Comparison of ENCODE assay signal across 12 cellular contexts in the genomic region with DNA sequence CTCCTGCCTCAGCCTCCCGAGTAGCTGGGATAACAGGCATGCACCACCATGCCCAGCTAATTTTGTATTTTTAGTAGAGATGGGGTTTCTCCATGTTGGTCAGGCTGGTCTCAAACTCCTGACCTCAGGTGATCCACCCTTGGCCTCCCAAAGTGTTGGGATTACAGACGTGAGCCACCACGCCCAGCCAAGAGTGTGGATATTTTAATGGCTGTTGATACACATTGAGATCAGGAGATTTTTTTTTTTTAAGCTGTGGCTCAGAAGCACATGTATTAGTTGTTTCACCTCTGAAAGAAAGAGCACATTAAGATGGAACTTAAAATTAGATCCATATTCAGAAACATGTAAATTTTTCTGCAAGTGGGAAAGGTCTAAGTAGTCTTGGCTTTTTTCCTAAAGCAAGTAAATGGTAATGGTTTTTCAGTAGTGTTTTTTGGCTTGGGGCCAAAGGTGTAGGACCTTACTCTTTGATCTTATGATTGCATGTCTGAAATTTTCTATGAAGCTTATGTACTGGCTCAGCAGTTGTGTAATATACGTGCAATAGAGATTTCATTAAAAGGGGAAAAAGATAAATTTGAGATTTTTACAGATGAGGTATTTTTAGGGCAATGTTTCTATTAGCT. TPM values are rescaled to one million over a fixed set of nuclear protein-coding genes. Genes with fewer than 3 reads are reported as not detected.
DNase-seq lines count a peak whose midpoint lies in the region; ATAC-seq and TF ChIP-seq lines count a peak whose summit lies in the region.
"Had no signal": no experiment of that assay in that cellular context is flagged by ENCODE, and none has a peak within 500 bp of the region (broad histone marks: within the 10 kb centered on the region; RNA-seq: fewer than 3 reads in every experiment).

No MANE protein-coding gene starts in this region.

- DNase-seq in A673 (ENCODE audit: low spot score) (peak; percentile 29), PC-9 (no peak), fibroblast of mammary gland (ENCODE audit: low read depth) (peak; percentile 41), dorsolateral prefrontal cortex (no peak)
- peak; percentile 47 for DNase-seq in Jurkat, Clone E6-1 (ENCODE audit: low read depth, low spot score)
- DNase-seq in central memory CD4-positive, alpha-beta T cell, result no peak
- DNase-seq: activated T-cell treated with anti-CD3 and anti-CD28 coated beads for 4 hours, NCI-H1048, transverse colon had no signal

- H3K9me2 ChIP-seq in PC-9 (ENCODE audit: insufficient read depth), result no peaks in the 10 kb centered on the region

- H3K4me1 ChIP-seq in A673 (ENCODE audit: insufficient read depth, low read length, poor library complexity, severe bottlenecking), result peaks cover 13% of the 10 kb centered on the region
- no peaks in the 10 kb centered on the region for H3K4me1 ChIP-seq in PC-9 (replicated peaks; ENCODE audit: insufficient read depth)

- ATAC-seq in GM18498 (IDR thresholded peaks at IDR 0.05; ENCODE audit: unreplicated experiment) (no peak), GM21723 (IDR thresholded peaks at IDR 0.05; ENCODE audit: unreplicated experiment) (no peak)

- no peak overlapping the region for H3K27ac ChIP-seq in A673 (ENCODE audit: low read depth, low read length, poor library complexity, severe bottlenecking)
- no peak overlapping the region for H3K27ac ChIP-seq in PC-9
- H3K27ac ChIP-seq in dorsolateral prefrontal cortex, result no peak overlapping the region
- H3K27ac ChIP-seq: parathyroid adenoma, transverse colon had no signal

- peaks cover 80% of the 10 kb centered on the region for H4K20me1 ChIP-seq in PC-9 (ENCODE audit: insufficient read depth)

- no peak overlapping the region for H3K4me2 ChIP-seq in PC-9

- H3K9me3 ChIP-seq in A673 (ENCODE audit: low read depth, low read length, poor library complexity, severe bottlenecking) (no peaks in the 10 kb centered on the region), PC-9 (ENCODE audit: insufficient read depth, low read depth) (no peaks in the 10 kb centered on the region)
- H3K9me3 ChIP-seq: transverse colon had no signal

- H3K4me3 ChIP-seq in A673 (ENCODE audit: low read depth, low read length, poor library complexity, severe bottlenecking), result no peak overlapping the region
- H3K4me3 ChIP-seq in Jurkat, Clone E6-1 (ENCODE audit: low read length), result no peak overlapping the region
- no peak overlapping the region for H3K4me3 ChIP-seq in PC-9
- no peak overlapping the region for H3K4me3 ChIP-seq in fibroblast of mammary gland (ENCODE audit: control insufficient read depth, low read depth, low read length)
- H3K4me3 ChIP-seq in dorsolateral prefrontal cortex, result no peak overlapping the region
- H3K4me3 ChIP-seq: transverse colon had no signal

- intact Hi-C loops in A673 (cut with micrococcal nuclease; ENCODE audit: unreplicated experiment) (no loop called here), PC-9 (cut with micrococcal nuclease; ENCODE audit: unreplicated experiment) (no loop called here), dorsolateral prefrontal cortex (cut with DNase I) (no loop called here)

- TF ChIP-seq CTCF in A673 (conservative IDR thresholded peaks at IDR 0.05; ENCODE audit: low read depth, low read length), result no peak
- TF ChIP-seq CTCF in PC-9 (conservative IDR thresholded peaks at IDR 0.05), result no peak
- TF ChIP-seq CTCF in fibroblast of mammary gland (conservative IDR thresholded peaks at IDR 0.05; ENCODE audit: control insufficient read depth, insufficient read depth, low read depth, low read length), result no peak
- no peak for TF ChIP-seq CTCF in dorsolateral prefrontal cortex (IDR thresholded peaks at IDR 0.05 in 54 of 56, conservative IDR thresholded peaks at IDR 0.05 in 2 of 56; ENCODE audit: low read depth in 1 of 56, partially characterized antibody in 56 of 56)

- H3K36me3 ChIP-seq in A673 (ENCODE audit: insufficient read depth, low read length, poor library complexity, severe bottlenecking), result no peaks in the 10 kb centered on the region
- H3K36me3 ChIP-seq in PC-9 (ENCODE audit: low read depth), result no peaks in the 10 kb centered on the region
- H3K36me3 ChIP-seq: transverse colon had no signal

- CTCF ChIA-PET in A673 (lab: Charles Lee), result interaction anchor here (0.6 kb wide), 1 partner anchor 82 kb away, joined by 6 read pairs; no protein-coding TSS in a partner anchor
- CTCF ChIA-PET in PC-9 (lab: Charles Lee), result no interaction called here

- H3K27me3 ChIP-seq in A673 (replicated peaks; ENCODE audit: insufficient read depth, low read depth, low read length, poor library complexity), result no peaks in the 10 kb centered on the region
- no peaks in the 10 kb centered on the region for H3K27me3 ChIP-seq in PC-9 (ENCODE audit: insufficient read depth, low read depth)
- H3K27me3 ChIP-seq in dorsolateral prefrontal cortex, result no peaks in the 10 kb centered on the region
- H3K27me3 ChIP-seq: transverse colon had no signal

- H3K79me2 ChIP-seq in PC-9 (ENCODE audit: low read depth), result peaks cover 97% of the 10 kb centered on the region

- H2AFZ ChIP-seq in PC-9, result no peak overlapping the region
- H2AFZ ChIP-seq: parathyroid adenoma had no signal

- BruUV-seq in A673 (replicated peaks; lab: Mats Ljungman, UMichigan), result TSS peak; percentile 1
- BruUV-seq in PC-9 (replicated peaks; lab: Mats Ljungman, UMichigan), result TSS peak; percentile 9

- 0 out of 2 replicates have a peak, but pooled peaks cover 4% of the 10 kb centered on the region for H3F3A ChIP-seq in PC-9 (ENCODE audit: insufficient read depth, low read depth)

- POLR2A ChIA-PET in A673 (lab: Charles Lee; ENCODE audit: low non-redundant PET), result no interaction called here
- POLR2A ChIA-PET in PC-9 (lab: Charles Lee; ENCODE audit: unreplicated experiment), result no interaction called here

RNA-seq across cellular contexts. Expression of a gene that starts 9.9 kb away (rescaled TPM):
- total RNA-seq in A673 (2021), result 33.2 and 33.3 TPM in 2 replicates
- 8.9 TPM for polyA plus RNA-seq in Jurkat, Clone E6-1 (2012; ENCODE audit: insufficient read depth, insufficient read length)
- 12.0 and 25.1 TPM in 2 replicates for total RNA-seq in PC-9 (2021)
- 10 to 100 TPM in 119 of 120 experiments, 1 to 10 TPM in 1; 9.9 to 34.8 (median 17.5) TPM for total RNA-seq in dorsolateral prefrontal cortex

RNA-seq across cellular contexts. Expression of a gene that starts 30.9 kb away (rescaled TPM):
- total RNA-seq in A673 (2021) (256 and 271 TPM in 2 replicates), PC-9 (2021) (111 and 146 TPM in 2 replicates), dorsolateral prefrontal cortex (100 to 1,000 TPM in 109 of 120 experiments, 10 to 100 TPM in 11; 73.2 to 145 (median 114) TPM)
- 145 TPM for polyA plus RNA-seq in Jurkat, Clone E6-1 (2012; ENCODE audit: insufficient read depth, insufficient read length)

Comparison
In these comparisons a context has a peak if more than half of its experiments do, and no peak if none do; other contexts are left out.
1. DNase-seq: peak in A673 (single experiment), Jurkat, Clone E6-1 (single experiment) and fibroblast of mammary gland (single experiment); none in PC-9 (0 of 2), central memory CD4-positive, alpha-beta T cell (single experiment) and dorsolateral prefrontal cortex (0 of 10).